Comparison of ENCODE assay signal across 1 cellular context in genomic region chr3:40309439-40309924, GRCh38.
A peak's percentile ranks its signal among the peaks of the same experiment; 100 is the strongest.
TF ChIP-seq lines count a peak whose summit lies in the region.

Gene EIF1B, plus strand, starts transcription at chr3:40309707. Its CDS starts 235 bp downstream, at chr3:40309942.

TF ChIP-seq in GM12878, 131 proteins besides CTCF, POLR2A, EP300 and RAD21 (continued from another document and continues in another):
- TF ChIP-seq ZBTB4 (CRISPR knock-in tag; IDR thresholded peaks at IDR 0.05) (no peak), CBFB (IDR thresholded peaks at IDR 0.05; ENCODE audit: low read depth) (peak; percentile 97), NFIC (IDR thresholded peaks at IDR 0.05; ENCODE audit: low read depth, low read length) (no peak), TCF3 (IDR thresholded peaks at IDR 0.05; ENCODE audit: borderline replicate concordance, insufficient read depth, low read depth, low read length) (no peak), ZSCAN29 (IDR thresholded peaks at IDR 0.05) (no peak), ZNF217 (IDR thresholded peaks at IDR 0.05) (no peak), REST (IDR thresholded peaks at IDR 0.05; ENCODE audit: low read depth, low read length) (no peak), SREBF1 (IDR thresholded peaks at IDR 0.05; ENCODE audit: low read length) (peak; percentile 60; the same call in 1 of the 2 replicates), E4F1 (IDR thresholded peaks at IDR 0.05; ENCODE audit: borderline replicate concordance, partially characterized antibody) (peak; percentile 62), CBX5 (IDR thresholded peaks at IDR 0.05; ENCODE audit: low read depth) (peak; percentile 96), ZBTB11 (CRISPR knock-in tag; IDR thresholded peaks at IDR 0.05) (no peak), TARDBP (IDR thresholded peaks at IDR 0.05; ENCODE audit: borderline replicate concordance) (peak; percentile 84; the same call in 1 of the 2 replicates), FOXM1 (IDR thresholded peaks at IDR 0.05; ENCODE audit: low read depth, low read length) (0 out of 2 replicates have a peak, but pooled peaks have one; percentile 39), ELK1 (IDR thresholded peaks at IDR 0.05; ENCODE audit: low read depth, low read length) (peak; percentile 84), PML (IDR thresholded peaks at IDR 0.05; ENCODE audit: low read length) (peak; percentile 66), FOS (IDR thresholded peaks at IDR 0.05; ENCODE audit: borderline replicate concordance, extremely low read depth, insufficient read length) (no peak), GABPA (IDR thresholded peaks at IDR 0.05; ENCODE audit: low read depth) (peak; percentile 74), ATF3 (IDR thresholded peaks at IDR 0.05; ENCODE audit: borderline replicate concordance, extremely low read depth, low read depth, low read length) (peak; percentile 94), SRF (IDR thresholded peaks at IDR 0.05; ENCODE audit: low read depth in 2 of 2, low read length in 2 of 2) (no peak), PRDM15 (CRISPR knock-in tag; IDR thresholded peaks at IDR 0.05) (no peak), MYC (IDR thresholded peaks at IDR 0.05; ENCODE audit: insufficient read depth, insufficient read length, insufficient replicate concordance, low read length, severe bottlenecking) (no peak), IKZF1 (conservative IDR thresholded peaks at IDR 0.05) (peak; percentile 97), DPF2 (IDR thresholded peaks at IDR 0.05) (0 out of 2 replicates have a peak, but pooled peaks have one; percentile 23), HDAC2 (IDR thresholded peaks at IDR 0.05) (no peak), SUPT20H (IDR thresholded peaks at IDR 0.05; ENCODE audit: borderline replicate concordance, control insufficient read depth, low read depth, low read length) (no peak), RUNX3 (IDR thresholded peaks at IDR 0.05; ENCODE audit: low read length) (peak; percentile 98), KLF5 (IDR thresholded peaks at IDR 0.05; ENCODE audit: partially characterized antibody) (peak; percentile 32), IKZF2 (IDR thresholded peaks at IDR 0.05) (peak; percentile 86 to 87), SIN3A (IDR thresholded peaks at IDR 0.05; ENCODE audit: low read depth, low read length) (peak; percentile 38), E2F8 (IDR thresholded peaks at IDR 0.05; ENCODE audit: low read depth, partially characterized antibody) (no peak), TCF7 (IDR thresholded peaks at IDR 0.05; ENCODE audit: borderline replicate concordance) (no peak), KDM1A (IDR thresholded peaks at IDR 0.05; ENCODE audit: borderline replicate concordance) (no peak), CREB1 (IDR thresholded peaks at IDR 0.05; ENCODE audit: low read depth) (peak; percentile 82), CBX3 (IDR thresholded peaks at IDR 0.05; ENCODE audit: borderline replicate concordance, low read depth) (no peak), FOXK2 (IDR thresholded peaks at IDR 0.05) (no peak), POLR2AphosphoS2 (IDR thresholded peaks at IDR 0.05; ENCODE audit: low read depth, low read length) (peak; percentile 65; the same call in 1 of the 2 replicates)
